Comparison of ENCODE assay signal across 2 cellular contexts in the genomic region with DNA sequence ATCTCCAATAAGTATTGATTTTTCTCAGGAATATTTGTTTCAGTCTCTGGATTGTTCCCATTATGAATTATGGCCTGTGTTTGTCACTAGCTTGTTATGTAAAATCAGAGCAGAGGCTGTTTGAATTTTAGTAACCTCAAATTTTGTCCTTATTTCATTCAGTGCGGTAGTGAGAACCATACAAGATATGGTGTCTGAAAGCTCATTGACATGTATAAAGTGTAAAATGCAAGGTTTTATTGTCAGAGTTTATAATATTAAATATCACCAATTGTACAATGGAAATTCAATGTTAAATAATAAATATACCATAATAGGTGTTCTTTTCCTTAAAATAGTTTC.
TF ChIP-seq lines count a peak whose summit lies in the region.

No MANE protein-coding gene starts in this region.

TF ChIP-seq in liver, 16 proteins besides CTCF, POLR2A, EP300 and RAD21 (continued from another document):
- TF ChIP-seq, protein P1, sequence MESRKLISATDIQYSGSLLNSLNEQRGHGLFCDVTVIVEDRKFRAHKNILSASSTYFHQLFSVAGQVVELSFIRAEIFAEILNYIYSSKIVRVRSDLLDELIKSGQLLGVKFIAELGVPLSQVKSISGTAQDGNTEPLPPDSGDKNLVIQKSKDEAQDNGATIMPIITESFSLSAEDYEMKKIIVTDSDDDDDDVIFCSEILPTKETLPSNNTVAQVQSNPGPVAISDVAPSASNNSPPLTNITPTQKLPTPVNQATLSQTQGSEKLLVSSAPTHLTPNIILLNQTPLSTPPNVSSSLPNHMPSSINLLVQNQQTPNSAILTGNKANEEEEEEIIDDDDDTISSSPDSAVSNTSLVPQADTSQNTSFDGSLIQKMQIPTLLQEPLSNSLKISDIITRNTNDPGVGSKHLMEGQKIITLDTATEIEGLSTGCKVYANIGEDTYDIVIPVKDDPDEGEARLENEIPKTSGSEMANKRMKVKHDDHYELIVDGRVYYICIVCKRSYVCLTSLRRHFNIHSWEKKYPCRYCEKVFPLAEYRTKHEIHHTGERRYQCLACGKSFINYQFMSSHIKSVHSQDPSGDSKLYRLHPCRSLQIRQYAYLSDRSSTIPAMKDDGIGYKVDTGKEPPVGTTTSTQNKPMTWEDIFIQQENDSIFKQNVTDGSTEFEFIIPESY (IDR thresholded peaks at IDR 0.05): no peak
- TF ChIP-seq EGR1 (IDR thresholded peaks at IDR 0.05; ENCODE audit: low read depth in 2 of 2): no peak

TF ChIP-seq in HepG2, 621 proteins besides CTCF, POLR2A, EP300 and RAD21 (continued from another document):
- TF ChIP-seq, protein P2, sequence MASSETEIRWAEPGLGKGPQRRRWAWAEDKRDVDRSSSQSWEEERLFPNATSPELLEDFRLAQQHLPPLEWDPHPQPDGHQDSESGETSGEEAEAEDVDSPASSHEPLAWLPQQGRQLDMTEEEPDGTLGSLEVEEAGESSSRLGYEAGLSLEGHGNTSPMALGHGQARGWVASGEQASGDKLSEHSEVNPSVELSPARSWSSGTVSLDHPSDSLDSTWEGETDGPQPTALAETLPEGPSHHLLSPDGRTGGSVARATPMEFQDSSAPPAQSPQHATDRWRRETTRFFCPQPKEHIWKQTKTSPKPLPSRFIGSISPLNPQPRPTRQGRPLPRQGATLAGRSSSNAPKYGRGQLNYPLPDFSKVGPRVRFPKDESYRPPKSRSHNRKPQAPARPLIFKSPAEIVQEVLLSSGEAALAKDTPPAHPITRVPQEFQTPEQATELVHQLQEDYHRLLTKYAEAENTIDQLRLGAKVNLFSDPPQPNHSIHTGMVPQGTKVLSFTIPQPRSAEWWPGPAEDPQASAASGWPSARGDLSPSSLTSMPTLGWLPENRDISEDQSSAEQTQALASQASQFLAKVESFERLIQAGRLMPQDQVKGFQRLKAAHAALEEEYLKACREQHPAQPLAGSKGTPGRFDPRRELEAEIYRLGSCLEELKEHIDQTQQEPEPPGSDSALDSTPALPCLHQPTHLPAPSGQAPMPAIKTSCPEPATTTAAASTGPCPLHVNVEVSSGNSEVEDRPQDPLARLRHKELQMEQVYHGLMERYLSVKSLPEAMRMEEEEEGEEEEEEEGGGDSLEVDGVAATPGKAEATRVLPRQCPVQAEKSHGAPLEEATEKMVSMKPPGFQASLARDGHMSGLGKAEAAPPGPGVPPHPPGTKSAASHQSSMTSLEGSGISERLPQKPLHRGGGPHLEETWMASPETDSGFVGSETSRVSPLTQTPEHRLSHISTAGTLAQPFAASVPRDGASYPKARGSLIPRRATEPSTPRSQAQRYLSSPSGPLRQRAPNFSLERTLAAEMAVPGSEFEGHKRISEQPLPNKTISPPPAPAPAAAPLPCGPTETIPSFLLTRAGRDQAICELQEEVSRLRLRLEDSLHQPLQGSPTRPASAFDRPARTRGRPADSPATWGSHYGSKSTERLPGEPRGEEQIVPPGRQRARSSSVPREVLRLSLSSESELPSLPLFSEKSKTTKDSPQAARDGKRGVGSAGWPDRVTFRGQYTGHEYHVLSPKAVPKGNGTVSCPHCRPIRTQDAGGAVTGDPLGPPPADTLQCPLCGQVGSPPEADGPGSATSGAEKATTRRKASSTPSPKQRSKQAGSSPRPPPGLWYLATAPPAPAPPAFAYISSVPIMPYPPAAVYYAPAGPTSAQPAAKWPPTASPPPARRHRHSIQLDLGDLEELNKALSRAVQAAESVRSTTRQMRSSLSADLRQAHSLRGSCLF (CRISPR knock-in tag; IDR thresholded peaks at IDR 0.05; ENCODE audit: borderline replicate concordance): no peak
- TF ChIP-seq RBAK (CRISPR knock-in tag; IDR thresholded peaks at IDR 0.05) (no peak), ZNF775 (CRISPR knock-in tag; IDR thresholded peaks at IDR 0.05; ENCODE audit: borderline replicate concordance) (no peak), HNRNPLL (IDR thresholded peaks at IDR 0.05; ENCODE audit: low read depth, low read length, poor library complexity, severe bottlenecking) (no peak), ZNF614 (CRISPR knock-in tag; IDR thresholded peaks at IDR 0.05; ENCODE audit: borderline replicate concordance) (no peak), CHD4 (IDR thresholded peaks at IDR 0.05; ENCODE audit: borderline replicate concordance, low read length) (no peak), ZNF766 (CRISPR knock-in tag; IDR thresholded peaks at IDR 0.05; ENCODE audit: borderline replicate concordance) (no peak)
- TF ChIP-seq, protein P3, sequence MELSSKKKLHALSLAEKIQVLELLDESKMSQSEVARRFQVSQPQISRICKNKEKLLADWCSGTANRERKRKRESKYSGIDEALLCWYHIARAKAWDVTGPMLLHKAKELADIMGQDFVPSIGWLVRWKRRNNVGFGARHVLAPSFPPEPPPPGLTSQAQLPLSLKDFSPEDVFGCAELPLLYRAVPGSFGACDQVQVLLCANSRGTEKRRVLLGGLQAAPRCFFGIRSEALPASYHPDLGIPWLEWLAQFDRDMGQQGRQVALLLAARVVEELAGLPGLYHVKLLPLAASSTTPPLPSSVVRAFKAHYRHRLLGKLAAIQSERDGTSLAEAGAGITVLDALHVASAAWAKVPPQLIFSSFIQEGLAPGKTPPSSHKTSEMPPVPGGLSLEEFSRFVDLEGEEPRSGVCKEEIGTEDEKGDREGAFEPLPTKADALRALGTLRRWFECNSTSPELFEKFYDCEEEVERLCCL (CRISPR knock-in tag; IDR thresholded peaks at IDR 0.05; ENCODE audit: borderline replicate concordance): no peak
- TF ChIP-seq, protein P4, sequence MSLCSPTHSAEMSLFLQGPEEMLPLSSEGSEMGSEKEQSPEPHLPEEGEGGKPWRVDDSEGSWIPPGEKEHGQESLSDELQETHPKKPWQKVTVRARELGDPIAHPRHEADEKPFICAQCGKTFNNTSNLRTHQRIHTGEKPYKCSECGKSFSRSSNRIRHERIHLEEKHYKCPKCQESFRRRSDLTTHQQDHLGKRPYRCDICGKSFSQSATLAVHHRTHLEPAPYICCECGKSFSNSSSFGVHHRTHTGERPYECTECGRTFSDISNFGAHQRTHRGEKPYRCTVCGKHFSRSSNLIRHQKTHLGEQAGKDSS (CRISPR knock-in tag; IDR thresholded peaks at IDR 0.05; ENCODE audit: borderline replicate concordance, low read depth): no peak
